In genomic region chr15:51681303-51681963, GRCh38 we compare ENCODE assay signal across 9 cellular contexts. TPM values are rescaled to one million over a fixed set of nuclear protein-coding genes. Genes with fewer than 3 reads are reported as not detected.
DNase-seq lines count a peak whose midpoint lies in the region; TF ChIP-seq lines count a peak whose summit lies in the region.
"Had no signal": no experiment of that assay in that cellular context is flagged by ENCODE, and none has a peak within 500 bp of the region (broad histone marks: within the 10 kb centered on the region; RNA-seq: fewer than 3 reads in every experiment).

Gene SCG3 (plus strand): TSS chr15:51681503. CDS start chr15:51681756, 253 bp downstream.

- no peak within 1 kb of the TSS for H4K8ac ChIP-seq in neuronal stem cell (ENCODE audit: low read depth, low read length)

- no peak within 1 kb of the TSS for H3K27ac ChIP-seq in CD4-positive, alpha-beta memory T cell (ENCODE audit: low read depth, low read length)
- no peak within 1 kb of the TSS for H3K27ac ChIP-seq in neuronal stem cell (replicated peaks; ENCODE audit: low read length)
- H3K27ac ChIP-seq: skin epidermis had no signal

- H3K27ac Mint-ChIP-seq in CD4-positive, alpha-beta memory T cell: no peak within 1 kb of the TSS
- H3K27ac Mint-ChIP-seq in activated naive CD4-positive, alpha-beta T cell treated with anti-CD3 and anti-CD28 coated beads, Interleukin-2, amount 10 ng/mL, durations not matched to agents 7 days and 5 days: no peak within 1 kb of the TSS

- peaks cover 11% of the 10 kb centered on the region for H3K27me3 ChIP-seq in CD4-positive, alpha-beta memory T cell (ENCODE audit: insufficient read depth, low read length)
- H3K27me3 ChIP-seq in neuronal stem cell (ENCODE audit: control insufficient read depth in 3 of 3, insufficient read depth in 3 of 3, low read depth in 1 of 3, low read length in 3 of 3): peaks cover 0 to 2% (median 2%) of the 10 kb centered on the region in 3 experiments

- peak within 1 kb of the TSS; percentile 88 for H2AFZ ChIP-seq in neuronal stem cell (ENCODE audit: low read length)

- intact Hi-C loops in CD4-positive, alpha-beta memory T cell (cut with micrococcal nuclease): no loop called here

- H4K91ac ChIP-seq in neuronal stem cell (ENCODE audit: low read depth, low read length, poor library complexity): no peak within 1 kb of the TSS

- no peak within 1 kb of the TSS for H3K4me3 Mint-ChIP-seq in CD4-positive, alpha-beta memory T cell
- H3K4me3 Mint-ChIP-seq in activated naive CD4-positive, alpha-beta T cell treated with anti-CD3 and anti-CD28 coated beads, Interleukin-2, amount 10 ng/mL, durations not matched to agents 7 days and 5 days: no peak within 1 kb of the TSS

- H3K4me1 Mint-ChIP-seq in CD4-positive, alpha-beta memory T cell: peaks cover 0 to 9% (median under 1%) of the 10 kb centered on the region in 4 donors
- peaks cover 6% of the 10 kb centered on the region for H3K4me1 Mint-ChIP-seq in activated naive CD4-positive, alpha-beta T cell treated with anti-CD3 and anti-CD28 coated beads, Interleukin-2, amount 10 ng/mL, durations not matched to agents 7 days and 5 days

- no peak for TF ChIP-seq EP300 in Ishikawa (IDR thresholded peaks at IDR 0.05; ENCODE audit: borderline replicate concordance)

- H3K4me2 ChIP-seq in neuronal stem cell (ENCODE audit: insufficient read depth, low read length, poor library complexity, severe bottlenecking): peak within 1 kb of the TSS; percentile 70

- H2AK5ac ChIP-seq in neuronal stem cell (ENCODE audit: low read depth, low read length): no peak within 1 kb of the TSS

- H2BK120ac ChIP-seq in neuronal stem cell (ENCODE audit: low read depth, low read length): no peak within 1 kb of the TSS

- H3K4me1 ChIP-seq in CD4-positive, alpha-beta memory T cell (ENCODE audit: insufficient read depth, low read length): no peaks in the 10 kb centered on the region
- H3K4me1 ChIP-seq in neuronal stem cell (ENCODE audit: control insufficient read depth in 2 of 2, insufficient read depth in 1 of 2, low read depth in 1 of 2, low read length in 2 of 2): peaks cover 0 to 5% of the 10 kb centered on the region in 2 donors

- H3K9me3 Mint-ChIP-seq in CD4-positive, alpha-beta memory T cell: peaks cover 0 to 8% (median 5%) of the 10 kb centered on the region in 8 donors
- H3K9me3 Mint-ChIP-seq in activated naive CD4-positive, alpha-beta T cell treated with anti-CD3 and anti-CD28 coated beads, Interleukin-2, amount 10 ng/mL, durations not matched to agents 7 days and 5 days: no peaks in the 10 kb centered on the region

- no peak for TF ChIP-seq RAD21 in Ishikawa (IDR thresholded peaks at IDR 0.05; ENCODE audit: low read depth)

- WGBS in neuronal stem cell (ENCODE audit: extremely low coverage in 2 of 2, insufficient read length in 2 of 2, insufficient replicate concordance in 1 of 2), 2 donors: no CpG with 5 or more reads among the region's 38 CpGs

- no peaks in the 10 kb centered on the region for H3K36me3 Mint-ChIP-seq in CD4-positive, alpha-beta memory T cell
- no peaks in the 10 kb centered on the region for H3K36me3 Mint-ChIP-seq in activated naive CD4-positive, alpha-beta T cell treated with anti-CD3 and anti-CD28 coated beads, Interleukin-2, amount 10 ng/mL, durations not matched to agents 7 days and 5 days

- H3K4me3 ChIP-seq in CD4-positive, alpha-beta memory T cell (ENCODE audit: low read length in 2 of 2): no peak within 1 kb of the TSS
- peak within 1 kb of the TSS; percentile 56 to 70 for H3K4me3 ChIP-seq in neuronal stem cell (ENCODE audit: low read length in 2 of 2)
- H3K4me3 ChIP-seq: skin epidermis had no signal

- CTCF ChIA-PET in CD4-positive, alpha-beta memory T cell (lab: Charles Lee; ENCODE audit: partially characterized antibody): interaction anchor here (2.8 kb wide), 1 partner anchor 95 kb away, joined by 10 read pairs; no protein-coding TSS in a partner anchor
- CTCF ChIA-PET in activated naive CD4-positive, alpha-beta T cell treated with anti-CD3 and anti-CD28 coated beads, Interleukin-2, amount 10 ng/mL, durations not matched to agents 7 days and 5 days (lab: Charles Lee): interaction anchor here (2.3 kb wide), 1 partner anchor 95 kb away, joined by 8 read pairs; no protein-coding TSS in a partner anchor

- H3K4ac ChIP-seq in neuronal stem cell (ENCODE audit: low read length): no peak within 1 kb of the TSS

- H3K36me3 ChIP-seq in CD4-positive, alpha-beta memory T cell (ENCODE audit: insufficient read depth, low read length): no peaks in the 10 kb centered on the region
- H3K36me3 ChIP-seq in neuronal stem cell (replicated peaks in 1 of 2; ENCODE audit: control insufficient read depth in 2 of 2, insufficient read depth in 2 of 2, low read length in 2 of 2): no peaks in the 10 kb centered on the region

- POLR2A ChIA-PET in CD4-positive, alpha-beta memory T cell (lab: Charles Lee; ENCODE audit: partially characterized antibody): interaction anchor here (1.0 kb wide), 1 partner anchor 19 kb away, joined by 3 read pairs; no protein-coding TSS in a partner anchor

- no peak within 1 kb of the TSS for H2BK15ac ChIP-seq in neuronal stem cell (ENCODE audit: low read length)

- H3K9me3 ChIP-seq in CD4-positive, alpha-beta memory T cell (ENCODE audit: control insufficient read depth in 1 of 2, low read length in 2 of 2): no peaks in the 10 kb centered on the region
- H3K9me3 ChIP-seq in neuronal stem cell (replicated peaks in 1 of 2; ENCODE audit: control insufficient read depth in 2 of 2, insufficient read depth in 1 of 2, low read depth in 1 of 2, low read length in 2 of 2): no peaks in the 10 kb centered on the region

- H3K27me3 Mint-ChIP-seq in CD4-positive, alpha-beta memory T cell: peaks cover 36 to 43% of the 10 kb centered on the region in 2 donors
- peaks cover 31% of the 10 kb centered on the region for H3K27me3 Mint-ChIP-seq in activated naive CD4-positive, alpha-beta T cell treated with anti-CD3 and anti-CD28 coated beads, Interleukin-2, amount 10 ng/mL, durations not matched to agents 7 days and 5 days

- no peak within 1 kb of the TSS for H3K14ac ChIP-seq in neuronal stem cell (ENCODE audit: low read length)

- no peak within 1 kb of the TSS for H2BK12ac ChIP-seq in neuronal stem cell (ENCODE audit: low read length)

- no peak within 1 kb of the TSS for H3K18ac ChIP-seq in neuronal stem cell (ENCODE audit: low read length)

- no peaks in the 10 kb centered on the region for H3K79me1 ChIP-seq in neuronal stem cell (ENCODE audit: low read depth, low read length)

- H2BK5ac ChIP-seq in neuronal stem cell (ENCODE audit: low read length): no peak within 1 kb of the TSS

- DNase-seq in CD4-positive, alpha-beta memory T cell: peak; percentile 34 to 51 (median 36)
- DNase-seq in SHP77 treated with DMSO at 0.1 percent for 48 hours (lab: John Stamatoyannopoulos, UW) (peak; percentile 76), glomerular endothelial cell (ENCODE audit: extremely low read depth, low read depth, low spot score) (peak; percentile 14), neuronal stem cell (ENCODE audit: low spot score) (peak; percentile 88), superior temporal gyrus (ENCODE audit: extremely low spot score) (peak; percentile 86), OCI-M1 (lab: John Stamatoyannopoulos, UW) (no peak)
- DNase-seq in activated naive CD4-positive, alpha-beta T cell treated with anti-CD3 and anti-CD28 coated beads, Interleukin-2, amount 10 ng/mL, durations not matched to agents 7 days and 5 days: peak; percentile 84

- no peak within 1 kb of the TSS for H3K23ac ChIP-seq in neuronal stem cell (ENCODE audit: low read depth, low read length, poor library complexity)

- H3K9ac ChIP-seq in neuronal stem cell (ENCODE audit: low read depth, low read length, poor library complexity): peak within 1 kb of the TSS; percentile 34

TF ChIP-seq in Ishikawa, 13 proteins besides CTCF, POLR2A, EP300 and RAD21 (continues in another document):
- TF ChIP-seq ZBTB7A (IDR thresholded peaks at IDR 0.05; ENCODE audit: low read depth): no peak
- TF ChIP-seq NFIC (IDR thresholded peaks at IDR 0.05): no peak
- no peak for TF ChIP-seq EGR1 (IDR thresholded peaks at IDR 0.05)
- TF ChIP-seq FOXM1 (IDR thresholded peaks at IDR 0.05; ENCODE audit: borderline replicate concordance, low read depth): no peak
- no peak for TF ChIP-seq CEBPB (IDR thresholded peaks at IDR 0.05)
- no peak for TF ChIP-seq YY1 (IDR thresholded peaks at IDR 0.05; ENCODE audit: low read depth)
- no peak for TF ChIP-seq USF1 (IDR thresholded peaks at IDR 0.05)
- no peak for TF ChIP-seq TAF1 (IDR thresholded peaks at IDR 0.05; ENCODE audit: low read depth)
- no peak for TF ChIP-seq TCF12 (IDR thresholded peaks at IDR 0.05; ENCODE audit: low read depth)
- TF ChIP-seq TEAD4 (IDR thresholded peaks at IDR 0.05): no peak
- peak; percentile 83 for TF ChIP-seq MAX (IDR thresholded peaks at IDR 0.05)

RNA-seq across cellular contexts. Expression of gene SCG3, which starts in this region (rescaled TPM):
- not detected for total RNA-seq in CD4-positive, alpha-beta memory T cell
- polyA plus RNA-seq in CD4-positive, alpha-beta memory T cell: not detected
- total RNA-seq in glomerular endothelial cell: 0.05 TPM in 1 of 2 replicates, not detected in the other
- 0.28 TPM for polyA plus RNA-seq in neuronal stem cell (2013, experiment 1 of 2)
- 0.33 TPM for polyA plus RNA-seq in neuronal stem cell (2013, experiment 2 of 2)

Comparison
In these comparisons a context has a peak if more than half of its experiments do, and no peak if none do; other contexts are left out.
1. Peak in DNase-seq in CD4-positive, alpha-beta memory T cell; RNA of the gene not detected or under 1 TPM.
2. Peak in DNase-seq in glomerular endothelial cell; RNA of the gene not detected or under 1 TPM.
3. H3K4me3 ChIP-seq: peak in neuronal stem cell (2 of 2); none in CD4-positive, alpha-beta memory T cell (0 of 2).